In the genomic region with DNA sequence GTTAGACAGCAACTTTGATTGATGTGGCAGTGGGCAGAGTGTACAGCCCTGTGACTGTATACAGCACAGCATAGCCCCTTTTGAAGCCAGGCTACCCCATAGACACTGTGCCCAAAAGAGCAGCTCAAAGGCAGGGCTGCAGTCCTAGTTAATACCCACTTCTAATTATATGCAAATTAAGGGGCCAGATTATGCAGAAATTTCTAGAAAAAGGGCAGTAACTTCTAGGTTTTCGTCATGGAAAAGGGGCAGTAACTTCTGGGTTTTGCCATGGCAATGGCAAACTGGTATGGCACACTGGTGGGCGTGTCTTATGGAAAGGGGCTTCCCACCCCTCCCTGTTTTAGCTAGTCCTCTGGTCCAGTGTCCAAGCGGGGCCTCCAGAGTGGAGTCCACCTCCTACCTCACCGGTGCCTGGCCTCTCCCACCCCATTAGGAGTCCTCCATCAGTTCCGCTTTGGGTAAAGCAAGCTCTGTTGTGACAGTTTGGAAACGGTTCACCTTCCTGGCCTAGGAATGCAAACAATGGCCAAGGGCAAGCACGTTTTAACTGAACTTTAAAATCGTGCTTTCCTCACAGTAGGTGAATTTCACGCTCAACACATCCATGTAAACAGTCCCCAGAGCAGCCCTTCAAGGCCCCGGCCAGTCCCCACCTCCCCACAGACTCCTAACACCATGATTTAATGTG, we compare ENCODE assay signal across 1 cellular context.
TF ChIP-seq lines count a peak whose summit lies in the region.

No MANE protein-coding gene starts in this region.

TF ChIP-seq in GM12878, 131 proteins besides CTCF, POLR2A, EP300 and RAD21:
- TF ChIP-seq GATAD2B (conservative IDR thresholded peaks at IDR 0.05; ENCODE audit: low read depth) = no peak
- TF ChIP-seq ZBED1 (IDR thresholded peaks at IDR 0.05; ENCODE audit: borderline replicate concordance) = no peak
- no peak for TF ChIP-seq ZZZ3 (IDR thresholded peaks at IDR 0.05; ENCODE audit: control insufficient read depth, insufficient read length, low read depth)
- TF ChIP-seq, protein P1, sequence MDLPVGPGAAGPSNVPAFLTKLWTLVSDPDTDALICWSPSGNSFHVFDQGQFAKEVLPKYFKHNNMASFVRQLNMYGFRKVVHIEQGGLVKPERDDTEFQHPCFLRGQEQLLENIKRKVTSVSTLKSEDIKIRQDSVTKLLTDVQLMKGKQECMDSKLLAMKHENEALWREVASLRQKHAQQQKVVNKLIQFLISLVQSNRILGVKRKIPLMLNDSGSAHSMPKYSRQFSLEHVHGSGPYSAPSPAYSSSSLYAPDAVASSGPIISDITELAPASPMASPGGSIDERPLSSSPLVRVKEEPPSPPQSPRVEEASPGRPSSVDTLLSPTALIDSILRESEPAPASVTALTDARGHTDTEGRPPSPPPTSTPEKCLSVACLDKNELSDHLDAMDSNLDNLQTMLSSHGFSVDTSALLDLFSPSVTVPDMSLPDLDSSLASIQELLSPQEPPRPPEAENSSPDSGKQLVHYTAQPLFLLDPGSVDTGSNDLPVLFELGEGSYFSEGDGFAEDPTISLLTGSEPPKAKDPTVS (IDR thresholded peaks at IDR 0.05; ENCODE audit: low read depth, low read length) = peak; percentile 92
- no peak for TF ChIP-seq PML (IDR thresholded peaks at IDR 0.05; ENCODE audit: low read length)
- TF ChIP-seq SUZ12 (IDR thresholded peaks at IDR 0.05; ENCODE audit: unreplicated experiment) = no peak
- TF ChIP-seq, protein P2, sequence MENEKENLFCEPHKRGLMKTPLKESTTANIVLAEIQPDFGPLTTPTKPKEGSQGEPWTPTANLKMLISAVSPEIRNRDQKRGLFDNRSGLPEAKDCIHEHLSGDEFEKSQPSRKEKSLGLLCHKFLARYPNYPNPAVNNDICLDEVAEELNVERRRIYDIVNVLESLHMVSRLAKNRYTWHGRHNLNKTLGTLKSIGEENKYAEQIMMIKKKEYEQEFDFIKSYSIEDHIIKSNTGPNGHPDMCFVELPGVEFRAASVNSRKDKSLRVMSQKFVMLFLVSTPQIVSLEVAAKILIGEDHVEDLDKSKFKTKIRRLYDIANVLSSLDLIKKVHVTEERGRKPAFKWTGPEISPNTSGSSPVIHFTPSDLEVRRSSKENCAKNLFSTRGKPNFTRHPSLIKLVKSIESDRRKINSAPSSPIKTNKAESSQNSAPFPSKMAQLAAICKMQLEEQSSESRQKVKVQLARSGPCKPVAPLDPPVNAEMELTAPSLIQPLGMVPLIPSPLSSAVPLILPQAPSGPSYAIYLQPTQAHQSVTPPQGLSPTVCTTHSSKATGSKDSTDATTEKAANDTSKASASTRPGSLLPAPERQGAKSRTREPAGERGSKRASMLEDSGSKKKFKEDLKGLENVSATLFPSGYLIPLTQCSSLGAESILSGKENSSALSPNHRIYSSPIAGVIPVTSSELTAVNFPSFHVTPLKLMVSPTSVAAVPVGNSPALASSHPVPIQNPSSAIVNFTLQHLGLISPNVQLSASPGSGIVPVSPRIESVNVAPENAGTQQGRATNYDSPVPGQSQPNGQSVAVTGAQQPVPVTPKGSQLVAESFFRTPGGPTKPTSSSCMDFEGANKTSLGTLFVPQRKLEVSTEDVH (IDR thresholded peaks at IDR 0.05; ENCODE audit: low read depth, partially characterized antibody) = no peak
- no peak for TF ChIP-seq SREBF1 (IDR thresholded peaks at IDR 0.05; ENCODE audit: low read length)
